In the genomic region with DNA sequence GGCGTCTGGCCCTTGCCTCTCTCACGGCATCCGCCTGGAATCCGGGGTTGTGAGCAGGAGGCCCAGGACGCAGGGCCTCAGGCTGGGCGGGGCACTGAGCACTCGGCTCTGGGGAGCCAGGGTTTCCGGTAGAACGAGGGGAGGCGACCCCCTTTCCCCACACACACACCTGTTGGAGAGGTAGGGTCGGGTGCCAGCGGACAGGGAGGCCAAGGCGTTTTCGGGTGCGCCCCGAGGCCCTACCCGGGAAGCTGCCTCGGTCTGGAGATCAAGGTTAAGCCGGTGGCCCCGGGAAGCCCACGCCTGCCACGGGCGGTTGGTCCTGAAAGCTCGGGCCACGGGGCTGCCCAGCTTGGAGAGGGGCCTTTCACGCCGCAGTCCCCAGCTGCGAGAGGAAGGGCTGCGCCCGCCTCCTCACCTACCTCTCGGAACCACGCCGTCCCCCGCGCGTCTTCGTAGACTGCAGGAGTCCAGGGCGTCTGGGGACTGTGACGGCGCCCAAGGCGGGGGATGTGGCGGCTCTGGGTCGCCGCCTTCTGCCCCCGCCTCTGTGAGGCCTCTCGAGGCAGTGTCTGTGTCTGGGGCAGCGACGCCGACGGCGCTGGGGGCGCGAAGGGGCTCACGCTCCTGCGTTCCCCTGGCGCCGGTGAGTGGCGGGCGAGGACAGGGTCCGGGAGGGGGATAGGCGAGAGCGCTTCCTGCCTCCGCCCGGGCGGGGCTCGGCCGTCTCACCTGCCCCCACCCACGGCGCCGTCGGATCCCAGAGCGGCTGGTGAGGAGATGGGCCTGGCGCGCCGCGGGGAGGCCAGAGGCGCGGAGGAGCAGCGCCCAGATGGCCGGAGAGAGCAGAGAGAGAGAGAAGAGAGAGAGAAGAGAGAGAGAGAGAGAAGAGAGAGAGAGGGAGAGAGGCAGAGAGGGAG, we compare ENCODE assay signal across 8 cellular contexts. TPM values are rescaled to one million over a fixed set of nuclear protein-coding genes. Genes with fewer than 3 reads are reported as not detected.
DNase-seq lines count a peak whose midpoint lies in the region; ATAC-seq and TF ChIP-seq lines count a peak whose summit lies in the region.

No MANE protein-coding gene starts in this region.

- H3K27ac ChIP-seq in GM23338 (ENCODE audit: low read depth): no peak overlapping the region
- no peak overlapping the region for H3K27ac ChIP-seq in aorta (ENCODE audit: low read depth in 1 of 2, low read length in 2 of 2)

- H3K9me3 Mint-ChIP-seq in GM23338: no peaks in the 10 kb centered on the region; the same call in 2 of the 3 replicates
- H3K9me3 Mint-ChIP-seq in activated CD4-positive, alpha-beta memory T cell treated with anti-CD3 and anti-CD28 coated beads for 36 hours: no peaks in the 10 kb centered on the region

- peak overlapping the region; percentile 85 for H2AFZ ChIP-seq in GM23338

- TF ChIP-seq CTCF in GM23338 (conservative IDR thresholded peaks at IDR 0.05; ENCODE audit: low read depth in 2 of 2) (no peak), kidney epithelial cell (IDR thresholded peaks at IDR 0.05; ENCODE audit: insufficient read depth, low read length, poor library complexity, severe bottlenecking) (no peak)

- H3K36me3 ChIP-seq in GM23338 (ENCODE audit: insufficient read depth) (no peaks in the 10 kb centered on the region; the same call in 1 of the 2 replicates), kidney epithelial cell (ENCODE audit: control insufficient read depth, insufficient read depth, low read length) (peaks cover 1% of the 10 kb centered on the region), aorta (ENCODE audit: control insufficient read depth in 1 of 2, insufficient read depth in 2 of 2, low read length in 1 of 2) (no peaks in the 10 kb centered on the region)

- H3K4me3 Mint-ChIP-seq in GM23338: peak overlapping the region; percentile 68
- H3K4me3 Mint-ChIP-seq in activated CD4-positive, alpha-beta memory T cell treated with anti-CD3 and anti-CD28 coated beads for 36 hours: peak overlapping the region; percentile 9

- POLR2A ChIA-PET in activated CD4-positive, alpha-beta memory T cell treated with anti-CD3 and anti-CD28 coated beads for 36 hours (lab: Charles Lee): no interaction called here

- H3K9me3 ChIP-seq in aorta (ENCODE audit: control insufficient read depth, low read length): no peaks in the 10 kb centered on the region

- H3K4me1 Mint-ChIP-seq in GM23338: peaks cover 18% of the 10 kb centered on the region
- peaks cover 16% of the 10 kb centered on the region for H3K4me1 Mint-ChIP-seq in activated CD4-positive, alpha-beta memory T cell treated with anti-CD3 and anti-CD28 coated beads for 36 hours (ENCODE audit: low read depth)

- ATAC-seq in GM23338 (peak; percentile 30), aorta (ENCODE audit: low FRiP score) (no peak)

- H3K4me3 ChIP-seq in GM23338 (peak overlapping the region; percentile 54), kidney epithelial cell (ENCODE audit: low read depth, low read length) (peak overlapping the region; percentile 74), aorta (ENCODE audit: low read length in 2 of 2) (no peak overlapping the region)

- peaks cover 52% of the 10 kb centered on the region for H3F3A ChIP-seq in GM23338 (replicated peaks; ENCODE audit: low read depth)

- no peaks in the 10 kb centered on the region for H3K79me2 ChIP-seq in GM23338 (replicated peaks; ENCODE audit: insufficient read depth)

- no peaks in the 10 kb centered on the region for H3K9me2 ChIP-seq in GM23338 (ENCODE audit: insufficient read depth)

- H3K4me1 ChIP-seq in GM23338 (ENCODE audit: insufficient read depth): peaks cover 25% of the 10 kb centered on the region
- H3K4me1 ChIP-seq in aorta (ENCODE audit: control insufficient read depth in 1 of 2, insufficient read depth in 2 of 2, low read length in 2 of 2): no peaks in the 10 kb centered on the region

- intact Hi-C loops in activated CD4-positive, alpha-beta memory T cell treated with anti-CD3 and anti-CD28 coated beads for 36 hours (cut with micrococcal nuclease): no loop called here
- intact Hi-C loops in aorta (cut with DNase I): no loop called here

- H4K20me1 ChIP-seq in GM23338 (replicated peaks; ENCODE audit: insufficient read depth): peaks cover 20% of the 10 kb centered on the region; the same call in 1 of the 2 replicates

- no peaks in the 10 kb centered on the region; the same call in 2 of the 3 replicates for H3K36me3 Mint-ChIP-seq in GM23338 (ENCODE audit: low read depth)
- no peaks in the 10 kb centered on the region for H3K36me3 Mint-ChIP-seq in activated CD4-positive, alpha-beta memory T cell treated with anti-CD3 and anti-CD28 coated beads for 36 hours

- CTCF ChIA-PET in activated CD4-positive, alpha-beta memory T cell treated with anti-CD3 and anti-CD28 coated beads for 36 hours (lab: Charles Lee): interaction anchor here (1.1 kb wide), 1 partner anchor 10 kb away, joined by 4 read pairs; no protein-coding TSS in a partner anchor

- DNase-seq in ACHN (peak; percentile 74), GM23338 (ENCODE audit: low spot score) (peak; percentile 68), kidney epithelial cell (ENCODE audit: low read depth) (no peak), NCI-H2196 (lab: John Stamatoyannopoulos, UW; ENCODE audit: unreplicated experiment) (no peak), aorta (no peak), HUDEP-2 (lab: John Stamatoyannopoulos, UW; ENCODE audit: unreplicated experiment in 76 of 76) (no peak), occipital lobe (lab: John Stamatoyannopoulos, UW) (no peak)
- no peak for DNase-seq in activated CD4-positive, alpha-beta memory T cell treated with anti-CD3 and anti-CD28 coated beads for 36 hours

- H3K27ac Mint-ChIP-seq in GM23338: no peak overlapping the region
- no peak overlapping the region for H3K27ac Mint-ChIP-seq in activated CD4-positive, alpha-beta memory T cell treated with anti-CD3 and anti-CD28 coated beads for 36 hours

- H3K4me2 ChIP-seq in GM23338: peak overlapping the region; percentile 87

- peaks cover 97% of the 10 kb centered on the region for H3K27me3 Mint-ChIP-seq in GM23338 (ENCODE audit: insufficient read depth, low read depth, poor library complexity)
- peaks cover 62% of the 10 kb centered on the region for H3K27me3 Mint-ChIP-seq in activated CD4-positive, alpha-beta memory T cell treated with anti-CD3 and anti-CD28 coated beads for 36 hours

- WGBS in aorta, 2 donors: 4 to 6% methylated on average over 64 to 80 of the region's 80 CpGs

- peaks cover 100% of the 10 kb centered on the region for H3K27me3 ChIP-seq in GM23338 (ENCODE audit: insufficient read depth)
- no peaks in the 10 kb centered on the region for H3K27me3 ChIP-seq in kidney epithelial cell (ENCODE audit: control insufficient read depth, insufficient read depth, low read length)
- H3K27me3 ChIP-seq in aorta (ENCODE audit: control insufficient read depth in 1 of 2, insufficient read depth in 2 of 2, low read length in 1 of 2): no peaks in the 10 kb centered on the region

- in situ Hi-C loops in ACHN (cut with HindIII; ENCODE audit: low pct_ligation_motif_present, low pct_unique_long_range_greater_than_20kb, low sequenced_read_pairs): no loop called here

TF ChIP-seq in GM23338, 12 proteins besides CTCF, POLR2A, EP300 and RAD21 (continues in another document):
- TF ChIP-seq, protein P1, sequence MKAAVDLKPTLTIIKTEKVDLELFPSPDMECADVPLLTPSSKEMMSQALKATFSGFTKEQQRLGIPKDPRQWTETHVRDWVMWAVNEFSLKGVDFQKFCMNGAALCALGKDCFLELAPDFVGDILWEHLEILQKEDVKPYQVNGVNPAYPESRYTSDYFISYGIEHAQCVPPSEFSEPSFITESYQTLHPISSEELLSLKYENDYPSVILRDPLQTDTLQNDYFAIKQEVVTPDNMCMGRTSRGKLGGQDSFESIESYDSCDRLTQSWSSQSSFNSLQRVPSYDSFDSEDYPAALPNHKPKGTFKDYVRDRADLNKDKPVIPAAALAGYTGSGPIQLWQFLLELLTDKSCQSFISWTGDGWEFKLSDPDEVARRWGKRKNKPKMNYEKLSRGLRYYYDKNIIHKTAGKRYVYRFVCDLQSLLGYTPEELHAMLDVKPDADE (IDR thresholded peaks at IDR 0.05): no peak
- no peak for TF ChIP-seq EZH2phosphoT487 (IDR thresholded peaks at IDR 0.05; ENCODE audit: unreplicated experiment)
- peak; percentile 36 for TF ChIP-seq EZH2 (IDR thresholded peaks at IDR 0.05; ENCODE audit: low read depth, unreplicated experiment)

RNA-seq across cellular contexts. Expression of a gene that starts 20.3 kb away (rescaled TPM):
- not detected in 2 replicates for total RNA-seq in GM23338 (2014; rRNA removed; shearing (Covaris generic))
- polyA plus RNA-seq in GM23338 (2016; fragmentation: Nextera tagmentation; extraction: Ambion mirVana) (not detected in 2 replicates), aorta (under 1 TPM in 1 of 2 donors, not detected in 1; 0.75 TPM)
- total RNA-seq in activated CD4-positive, alpha-beta memory T cell treated with anti-CD3 and anti-CD28 coated beads for 36 hours: 1 to 10 TPM; 1.4 to 1.5 TPM
- total RNA-seq in kidney epithelial cell (70.1 and 77.0 TPM in 2 replicates), aorta (under 1 TPM; 0.33 to 0.39 TPM), occipital lobe (not detected)

RNA-seq across cellular contexts. Expression of a gene that starts 31.4 kb away (rescaled TPM):
- total RNA-seq in GM23338 (2014; rRNA removed; shearing (Covaris generic)): not detected in 2 replicates
- polyA plus RNA-seq in GM23338 (2016; fragmentation: Nextera tagmentation; extraction: Ambion mirVana): not detected in 2 replicates
- not detected for total RNA-seq in activated CD4-positive, alpha-beta memory T cell treated with anti-CD3 and anti-CD28 coated beads for 36 hours
- 7.2 and 7.5 TPM in 2 replicates for total RNA-seq in kidney epithelial cell
- 1 to 10 TPM; 1.0 to 1.9 TPM for total RNA-seq in aorta
- polyA plus RNA-seq in aorta: under 1 TPM in 1 of 2 donors, not detected in 1; 0.31 TPM
- total RNA-seq in occipital lobe: not detected

RNA-seq across cellular contexts. Expression of a gene that starts 35.6 kb away (rescaled TPM):
- not detected in 2 replicates for total RNA-seq in GM23338 (2014; rRNA removed; shearing (Covaris generic))
- polyA plus RNA-seq in GM23338 (2016; fragmentation: Nextera tagmentation; extraction: Ambion mirVana) (not detected in 2 replicates), aorta (10 to 100 TPM; 18.2 to 22.4 TPM)
- total RNA-seq in activated CD4-positive, alpha-beta memory T cell treated with anti-CD3 and anti-CD28 coated beads for 36 hours: under 1 TPM; 0.36 to 0.44 TPM
- total RNA-seq in kidney epithelial cell (26.3 and 27.2 TPM in 2 replicates), aorta (10 to 100 TPM in 1 of 2 donors, 1 to 10 TPM in 1; 9.1 to 14.1 TPM), occipital lobe (not detected)

RNA-seq across cellular contexts. Expression of a gene that starts 41.7 kb away (rescaled TPM):
- not detected in 2 replicates for total RNA-seq in GM23338 (2014; rRNA removed; shearing (Covaris generic))
- not detected in 2 replicates for polyA plus RNA-seq in GM23338 (2016; fragmentation: Nextera tagmentation; extraction: Ambion mirVana)
- under 1 TPM; 0.21 to 0.22 TPM for total RNA-seq in activated CD4-positive, alpha-beta memory T cell treated with anti-CD3 and anti-CD28 coated beads for 36 hours
- 29.8 and 30.7 TPM in 2 replicates for total RNA-seq in kidney epithelial cell
- 10 to 100 TPM in 1 of 2 donors, 1 to 10 TPM in 1; 5.8 to 16.8 TPM for total RNA-seq in aorta
- 1 to 10 TPM; 3.9 to 4.1 TPM for polyA plus RNA-seq in aorta
- not detected for total RNA-seq in occipital lobe

RNA-seq across cellular contexts. Expression of a gene that starts 52.9 kb away (rescaled TPM):
- not detected in 2 replicates for total RNA-seq in GM23338 (2014; rRNA removed; shearing (Covaris generic))
- polyA plus RNA-seq in GM23338 (2016; fragmentation: Nextera tagmentation; extraction: Ambion mirVana) (not detected in 2 replicates), aorta (1 to 10 TPM in 1 of 2 donors, not detected in 1; 3.6 TPM)
- total RNA-seq in activated CD4-positive, alpha-beta memory T cell treated with anti-CD3 and anti-CD28 coated beads for 36 hours: not detected
- total RNA-seq in kidney epithelial cell (3.6 and 3.8 TPM in 2 replicates), aorta (1 to 10 TPM; 1.4 to 5.9 TPM), occipital lobe (not detected)

Comparison
In these comparisons a context has a peak if more than half of its experiments do, and no peak if none do; other contexts are left out.
1. DNase-seq: peak in ACHN (single experiment) and GM23338 (single experiment); none in activated CD4-positive, alpha-beta memory T cell treated with anti-CD3 and anti-CD28 coated beads for 36 hours (single experiment), kidney epithelial cell (single experiment), NCI-H2196 (single experiment), aorta (0 of 2), HUDEP-2 (0 of 76) and occipital lobe (single experiment).
2. H3K4me3 ChIP-seq: peak in GM23338 (single experiment) and kidney epithelial cell (single experiment); none in aorta (0 of 2).
3. RNA of a gene that starts 20.3 kb away (total RNA-seq): 70.1 to 77.0 TPM in kidney epithelial cell; 1.4 to 1.5 TPM in activated CD4-positive, alpha-beta memory T cell treated with anti-CD3 and anti-CD28 coated beads for 36 hours, 0.33 to 0.39 TPM in aorta, not detected in GM23338 and not detected in occipital lobe (single experiment); every median in the first group is over 10 times any median in the second.
4. RNA of a gene that starts 35.6 kb away (total RNA-seq): 26.3 to 27.2 TPM in kidney epithelial cell and 9.1 to 14.1 TPM in aorta; 0.36 to 0.44 TPM in activated CD4-positive, alpha-beta memory T cell treated with anti-CD3 and anti-CD28 coated beads for 36 hours, not detected in GM23338 and not detected in occipital lobe (single experiment); every median in the first group is over 4 times any median in the second.